Comparison of ENCODE assay signal across 12 cellular contexts in genomic region chr13:20960663-20961309, GRCh38. TPM values are rescaled to one million over a fixed set of nuclear protein-coding genes. Genes with fewer than 3 reads are reported as not detected.
DNase-seq lines count a peak whose midpoint lies in the region; ATAC-seq and TF ChIP-seq lines count a peak whose summit lies in the region.
"Had no signal": no experiment of that assay in that cellular context is flagged by ENCODE, and none has a peak within 500 bp of the region (broad histone marks: within the 10 kb centered on the region; RNA-seq: fewer than 3 reads in every experiment).

No MANE protein-coding gene starts in this region.

- H3K9me3 ChIP-seq in A673 (ENCODE audit: low read depth, low read length, poor library complexity, severe bottlenecking): no peaks in the 10 kb centered on the region
- H3K9me3 ChIP-seq: esophagus squamous epithelium had no signal

- H3K36me3 ChIP-seq in A673 (ENCODE audit: insufficient read depth, low read length, poor library complexity, severe bottlenecking): no peaks in the 10 kb centered on the region
- H3K36me3 ChIP-seq: esophagus squamous epithelium had no signal

- no peaks in the 10 kb centered on the region for H3K27me3 ChIP-seq in A673 (replicated peaks; ENCODE audit: insufficient read depth, low read depth, low read length, poor library complexity)
- H3K27me3 ChIP-seq: esophagus squamous epithelium had no signal

- POLR2A ChIA-PET in A673 (lab: Charles Lee; ENCODE audit: low non-redundant PET) (no interaction called here), HEK293T (lab: Yijun Ruan, JAX) (no interaction called here)

- TF ChIP-seq CTCF in A673 (conservative IDR thresholded peaks at IDR 0.05; ENCODE audit: low read depth, low read length): no peak
- no peak for TF ChIP-seq CTCF in fibroblast of mammary gland (conservative IDR thresholded peaks at IDR 0.05; ENCODE audit: control insufficient read depth, insufficient read depth, low read depth, low read length)

- CTCF ChIA-PET in A673 (lab: Charles Lee) (no interaction called here), HEK293T (lab: Yijun Ruan, JAX) (no interaction called here)

- BruUV-seq in A673 (replicated peaks; lab: Mats Ljungman, UMichigan): no TSS peak

- H3K4me3 ChIP-seq in A673 (ENCODE audit: low read depth, low read length, poor library complexity, severe bottlenecking): peak overlapping the region; percentile 34
- peak overlapping the region; percentile 6 for H3K4me3 ChIP-seq in fibroblast of mammary gland (ENCODE audit: control insufficient read depth, low read depth, low read length)

- intact Hi-C loops in A673 (cut with micrococcal nuclease; ENCODE audit: unreplicated experiment): no loop called here

- peak; percentile 19 for DNase-seq in A673 (ENCODE audit: low spot score)
- DNase-seq in HEK293T (ENCODE audit: extremely low spot score): no peak
- DNase-seq in NCI-H748 (lab: John Stamatoyannopoulos, UW; ENCODE audit: unreplicated experiment): peak; percentile 74
- no peak for DNase-seq in fibroblast of mammary gland (ENCODE audit: low read depth)
- DNase-seq in middle frontal gyrus (ENCODE audit: extremely low spot score, low spot score): no peak
- no peak for DNase-seq in D341Med (ENCODE audit: low spot score)
- DNase-seq in activated T-cell treated with anti-CD3 and anti-CD28 coated beads for 4 hours: no peak
- DNase-seq: activated naive CD8-positive, alpha-beta T cell treated with anti-CD3 and anti-CD28 coated beads, Interleukin-2, amount 50 U/mL, for 24 hours; esophagus squamous epithelium; stimulated activated CD4-positive, alpha-beta T cell treated with anti-CD3 and anti-CD28 coated beads, Interleukin-2, amount 100 ng/mL, for 48 hours had no signal

- no peaks in the 10 kb centered on the region for H3K4me1 ChIP-seq in A673 (ENCODE audit: insufficient read depth, low read length, poor library complexity, severe bottlenecking)

- ATAC-seq in GM19035 (IDR thresholded peaks at IDR 0.05; ENCODE audit: unreplicated experiment): no peak
- ATAC-seq: activated naive CD8-positive, alpha-beta T cell treated with anti-CD3 and anti-CD28 coated beads, Interleukin-2, amount 50 U/mL, for 24 hours; stimulated activated memory B cell treated with anti-CD40 and anti-IgM and Interleukin-4, amounts not matched to agents 10 μg/mL and 1 μg/mL and 100 μg/mL, for 72 hours had no signal

- H3K27ac ChIP-seq in A673 (ENCODE audit: low read depth, low read length, poor library complexity, severe bottlenecking): no peak overlapping the region
- H3K27ac ChIP-seq: esophagus squamous epithelium had no signal

TF ChIP-seq in HEK293T, 16 proteins besides CTCF, POLR2A, EP300 and RAD21:
- TF ChIP-seq TARDBP (IDR thresholded peaks at IDR 0.05): no peak
- TF ChIP-seq PKNOX1 (IDR thresholded peaks at IDR 0.05): 0 out of 2 replicates have a peak, but pooled peaks have one; percentile 15
- no peak for TF ChIP-seq FOXK2 (IDR thresholded peaks at IDR 0.05)
- TF ChIP-seq SP1 (IDR thresholded peaks at IDR 0.05): no peak

RNA-seq across cellular contexts. Expression of gene XPO4, which starts 58.2 kb away (rescaled TPM):
- 34.5 and 39.8 TPM in 2 replicates for total RNA-seq in A673 (2021)

Comparison
In these comparisons a context has a peak if more than half of its experiments do, and no peak if none do; other contexts are left out.
1. DNase-seq: peak in A673 (single experiment) and NCI-H748 (single experiment); none in HEK293T (single experiment), fibroblast of mammary gland (single experiment), middle frontal gyrus (single experiment), D341Med (single experiment) and activated T-cell treated with anti-CD3 and anti-CD28 coated beads for 4 hours (single experiment).